ENCODE assay signal across 20 cellular contexts in the genomic region with DNA sequence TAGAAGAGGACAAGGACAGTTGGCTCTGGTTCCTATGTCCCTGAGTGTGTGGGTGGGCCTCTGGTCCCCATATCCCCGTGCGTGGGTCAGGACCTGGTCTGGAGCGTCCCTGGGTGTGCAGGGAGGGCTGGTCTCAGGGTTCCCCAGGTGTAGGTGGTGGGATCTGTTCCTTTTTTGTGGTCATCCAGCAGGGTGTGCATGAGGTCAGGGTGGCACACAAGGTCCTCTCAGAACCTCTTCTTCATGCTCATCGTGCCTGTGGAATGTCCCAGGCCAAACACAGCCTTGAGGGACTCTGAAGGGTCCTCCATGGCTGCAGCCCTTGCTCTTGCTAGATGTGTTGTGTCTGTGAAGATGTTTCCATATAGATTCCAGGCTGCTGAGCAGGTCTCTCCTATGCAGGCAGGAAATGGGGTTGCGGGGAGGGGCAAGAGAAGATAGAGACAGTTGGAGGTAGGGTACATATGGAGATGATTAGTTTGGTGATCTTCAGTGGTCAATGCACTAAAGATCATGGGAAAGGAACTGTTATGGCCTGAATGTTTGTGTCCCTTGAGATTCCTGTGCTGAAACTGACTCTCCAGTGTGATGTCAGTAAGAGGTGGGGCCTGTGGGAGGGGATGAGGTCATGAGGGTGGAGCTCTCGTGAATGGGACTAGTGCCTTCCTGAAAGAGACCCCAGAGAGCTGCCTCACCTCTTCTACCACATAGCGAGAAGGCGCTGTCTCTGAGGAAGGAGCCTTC. TPM values are rescaled to one million over a fixed set of nuclear protein-coding genes. Genes with fewer than 3 reads are reported as not detected.
DNase-seq lines count a peak whose midpoint lies in the region; ATAC-seq and TF ChIP-seq lines count a peak whose summit lies in the region.
"Had no signal": no experiment of that assay in that cellular context is flagged by ENCODE, and none has a peak within 500 bp of the region (broad histone marks: within the 10 kb centered on the region; RNA-seq: fewer than 3 reads in every experiment).

No MANE protein-coding gene starts in this region.

- POLR2A ChIA-PET in WTC11 (lab: Charles Lee) = no interaction called here

- CTCF ChIA-PET in WTC11 (lab: Charles Lee) = no interaction called here

- H3K27me3 ChIP-seq in WERI-Rb-1 (ENCODE audit: insufficient read depth, low read depth, severe bottlenecking) = no peaks in the 10 kb centered on the region
- H3K27me3 ChIP-seq: BE2C had no signal

- H3K36me3 Mint-ChIP-seq in WTC11 (no peaks in the 10 kb centered on the region), osteocyte (ENCODE audit: unreplicated experiment) (peaks cover 6% of the 10 kb centered on the region)
- H3K36me3 Mint-ChIP-seq: CD4-positive, CD25-positive, alpha-beta regulatory T cell had no signal

- H3K4me1 Mint-ChIP-seq in WTC11 (peaks cover 11% of the 10 kb centered on the region), osteocyte (ENCODE audit: unreplicated experiment) (peaks cover 24% of the 10 kb centered on the region)
- H3K4me1 Mint-ChIP-seq: CD4-positive, CD25-positive, alpha-beta regulatory T cell had no signal

- no peak overlapping the region for H3K27ac ChIP-seq in WERI-Rb-1
- H3K27ac ChIP-seq: 22Rv1, PC-9 had no signal

- no peaks in the 10 kb centered on the region; the same call in 1 of the 2 replicates for H3K9me3 Mint-ChIP-seq in WTC11
- H3K9me3 Mint-ChIP-seq in osteocyte (ENCODE audit: unreplicated experiment) = peaks cover 12% of the 10 kb centered on the region
- H3K9me3 Mint-ChIP-seq: CD4-positive, CD25-positive, alpha-beta regulatory T cell; GM23338 had no signal

- no peaks in the 10 kb centered on the region for H3K36me3 ChIP-seq in WERI-Rb-1
- H3K36me3 ChIP-seq: BE2C had no signal

- H3K4me3 ChIP-seq in AG10803 (ENCODE audit: low read length) (no peak overlapping the region), foreskin fibroblast (ENCODE audit: low read depth in 1 of 2, low read length in 2 of 2) (no peak overlapping the region), WERI-Rb-1 (ENCODE audit: low read depth, low read length) (no peak overlapping the region)
- H3K4me3 ChIP-seq: GM23338, PC-9 had no signal

- TF ChIP-seq CTCF in AG10803 (conservative IDR thresholded peaks at IDR 0.05; ENCODE audit: low read length) (no peak), WTC11 (IDR thresholded peaks at IDR 0.05) (no peak), foreskin fibroblast (IDR thresholded peaks at IDR 0.05; ENCODE audit: low read depth, low read length) (no peak), osteocyte (IDR thresholded peaks at IDR 0.05) (no peak), WERI-Rb-1 (IDR thresholded peaks at IDR 0.05; ENCODE audit: low read depth, low read length) (no peak)

- no peaks in the 10 kb centered on the region for H3K27me3 Mint-ChIP-seq in WTC11 (ENCODE audit: low read depth)
- H3K27me3 Mint-ChIP-seq in osteocyte (ENCODE audit: unreplicated experiment) = no peaks in the 10 kb centered on the region

- DNase-seq in AG10803 (ENCODE audit: low read depth) (peak; percentile 36), WTC11 (ENCODE audit: low spot score) (no peak), foreskin fibroblast (peak; percentile 14 to 30), osteocyte (ENCODE audit: extremely low spot score, unreplicated experiment) (peak; percentile 67), WERI-Rb-1 (no peak), activated gamma-delta T cell (lab: John Stamatoyannopoulos, UW) (no peak)
- no peak for DNase-seq in activated effector memory CD4-positive, alpha-beta T cell treated with Interleukin-2 at 50 U/mL for 16 hours
- DNase-seq: BE2C; CD4-positive, CD25-positive, alpha-beta regulatory T cell; COR-L47; DMS 273 treated with DMSO at 0.1 percent for 48 hours; NCI-H1417; NCI-H187 treated with DMSO at 0.1 percent for 48 hours; NCI-H345; NCI-H524 treated with DMSO at 0.1 percent for 48 hours; PC-9 had no signal

- ATAC-seq in WTC11 = peak; percentile 27; the same call in 1 of the 2 replicates
- no peak for ATAC-seq in GM21723 (IDR thresholded peaks at IDR 0.05; ENCODE audit: unreplicated experiment)
- ATAC-seq: GM23338, HCT116 had no signal

- H3K9me3 ChIP-seq in WERI-Rb-1 (ENCODE audit: severe bottlenecking) = no peaks in the 10 kb centered on the region
- H3K9me3 ChIP-seq: BE2C had no signal

- H3K4me3 Mint-ChIP-seq in WTC11 (no peak overlapping the region), osteocyte (ENCODE audit: unreplicated experiment) (no peak overlapping the region)
- H3K4me3 Mint-ChIP-seq: CD4-positive, CD25-positive, alpha-beta regulatory T cell; GM23338 had no signal

- H3K27ac Mint-ChIP-seq in WTC11 = no peak overlapping the region
- H3K27ac Mint-ChIP-seq in osteocyte (ENCODE audit: unreplicated experiment) = no peak overlapping the region
- H3K27ac Mint-ChIP-seq: CD4-positive, CD25-positive, alpha-beta regulatory T cell; GM23338 had no signal

TF ChIP-seq in WTC11, 78 proteins besides CTCF, POLR2A, EP300 and RAD21:
- TF ChIP-seq NR3C1 (CRISPR knock-in tag; conservative IDR thresholded peaks at IDR 0.05; ENCODE audit: low read depth) (no peak), EMX1 (CRISPR knock-in tag; IDR thresholded peaks at IDR 0.05) (no peak)
- TF ChIP-seq, protein P1, sequence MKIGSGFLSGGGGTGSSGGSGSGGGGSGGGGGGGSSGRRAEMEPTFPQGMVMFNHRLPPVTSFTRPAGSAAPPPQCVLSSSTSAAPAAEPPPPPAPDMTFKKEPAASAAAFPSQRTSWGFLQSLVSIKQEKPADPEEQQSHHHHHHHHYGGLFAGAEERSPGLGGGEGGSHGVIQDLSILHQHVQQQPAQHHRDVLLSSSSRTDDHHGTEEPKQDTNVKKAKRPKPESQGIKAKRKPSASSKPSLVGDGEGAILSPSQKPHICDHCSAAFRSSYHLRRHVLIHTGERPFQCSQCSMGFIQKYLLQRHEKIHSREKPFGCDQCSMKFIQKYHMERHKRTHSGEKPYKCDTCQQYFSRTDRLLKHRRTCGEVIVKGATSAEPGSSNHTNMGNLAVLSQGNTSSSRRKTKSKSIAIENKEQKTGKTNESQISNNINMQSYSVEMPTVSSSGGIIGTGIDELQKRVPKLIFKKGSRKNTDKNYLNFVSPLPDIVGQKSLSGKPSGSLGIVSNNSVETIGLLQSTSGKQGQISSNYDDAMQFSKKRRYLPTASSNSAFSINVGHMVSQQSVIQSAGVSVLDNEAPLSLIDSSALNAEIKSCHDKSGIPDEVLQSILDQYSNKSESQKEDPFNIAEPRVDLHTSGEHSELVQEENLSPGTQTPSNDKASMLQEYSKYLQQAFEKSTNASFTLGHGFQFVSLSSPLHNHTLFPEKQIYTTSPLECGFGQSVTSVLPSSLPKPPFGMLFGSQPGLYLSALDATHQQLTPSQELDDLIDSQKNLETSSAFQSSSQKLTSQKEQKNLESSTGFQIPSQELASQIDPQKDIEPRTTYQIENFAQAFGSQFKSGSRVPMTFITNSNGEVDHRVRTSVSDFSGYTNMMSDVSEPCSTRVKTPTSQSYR (CRISPR knock-in tag; IDR thresholded peaks at IDR 0.05) = no peak
- TF ChIP-seq, protein P2, sequence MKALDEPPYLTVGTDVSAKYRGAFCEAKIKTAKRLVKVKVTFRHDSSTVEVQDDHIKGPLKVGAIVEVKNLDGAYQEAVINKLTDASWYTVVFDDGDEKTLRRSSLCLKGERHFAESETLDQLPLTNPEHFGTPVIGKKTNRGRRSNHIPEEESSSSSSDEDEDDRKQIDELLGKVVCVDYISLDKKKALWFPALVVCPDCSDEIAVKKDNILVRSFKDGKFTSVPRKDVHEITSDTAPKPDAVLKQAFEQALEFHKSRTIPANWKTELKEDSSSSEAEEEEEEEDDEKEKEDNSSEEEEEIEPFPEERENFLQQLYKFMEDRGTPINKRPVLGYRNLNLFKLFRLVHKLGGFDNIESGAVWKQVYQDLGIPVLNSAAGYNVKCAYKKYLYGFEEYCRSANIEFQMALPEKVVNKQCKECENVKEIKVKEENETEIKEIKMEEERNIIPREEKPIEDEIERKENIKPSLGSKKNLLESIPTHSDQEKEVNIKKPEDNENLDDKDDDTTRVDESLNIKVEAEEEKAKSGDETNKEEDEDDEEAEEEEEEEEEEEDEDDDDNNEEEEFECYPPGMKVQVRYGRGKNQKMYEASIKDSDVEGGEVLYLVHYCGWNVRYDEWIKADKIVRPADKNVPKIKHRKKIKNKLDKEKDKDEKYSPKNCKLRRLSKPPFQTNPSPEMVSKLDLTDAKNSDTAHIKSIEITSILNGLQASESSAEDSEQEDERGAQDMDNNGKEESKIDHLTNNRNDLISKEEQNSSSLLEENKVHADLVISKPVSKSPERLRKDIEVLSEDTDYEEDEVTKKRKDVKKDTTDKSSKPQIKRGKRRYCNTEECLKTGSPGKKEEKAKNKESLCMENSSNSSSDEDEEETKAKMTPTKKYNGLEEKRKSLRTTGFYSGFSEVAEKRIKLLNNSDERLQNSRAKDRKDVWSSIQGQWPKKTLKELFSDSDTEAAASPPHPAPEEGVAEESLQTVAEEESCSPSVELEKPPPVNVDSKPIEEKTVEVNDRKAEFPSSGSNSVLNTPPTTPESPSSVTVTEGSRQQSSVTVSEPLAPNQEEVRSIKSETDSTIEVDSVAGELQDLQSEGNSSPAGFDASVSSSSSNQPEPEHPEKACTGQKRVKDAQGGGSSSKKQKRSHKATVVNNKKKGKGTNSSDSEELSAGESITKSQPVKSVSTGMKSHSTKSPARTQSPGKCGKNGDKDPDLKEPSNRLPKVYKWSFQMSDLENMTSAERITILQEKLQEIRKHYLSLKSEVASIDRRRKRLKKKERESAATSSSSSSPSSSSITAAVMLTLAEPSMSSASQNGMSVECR (CRISPR knock-in tag; IDR thresholded peaks at IDR 0.05; ENCODE audit: borderline replicate concordance) = no peak
- TF ChIP-seq, protein P3, sequence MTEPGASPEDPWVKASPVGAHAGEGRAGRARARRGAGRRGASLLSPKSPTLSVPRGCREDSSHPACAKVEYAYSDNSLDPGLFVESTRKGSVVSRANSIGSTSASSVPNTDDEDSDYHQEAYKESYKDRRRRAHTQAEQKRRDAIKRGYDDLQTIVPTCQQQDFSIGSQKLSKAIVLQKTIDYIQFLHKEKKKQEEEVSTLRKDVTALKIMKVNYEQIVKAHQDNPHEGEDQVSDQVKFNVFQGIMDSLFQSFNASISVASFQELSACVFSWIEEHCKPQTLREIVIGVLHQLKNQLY (CRISPR knock-in tag; IDR thresholded peaks at IDR 0.05) = no peak

RNA-seq across cellular contexts. Expression of a gene that starts 53.1 kb away (rescaled TPM):
- total RNA-seq in WTC11 (2021) (1.9 to 2.3 TPM (median 2.2 TPM) in 3 replicates), osteocyte (0.32 TPM in 1 of 2 replicates, not detected in the other)
- total RNA-seq: CD4-positive, CD25-positive, alpha-beta regulatory T cell had no signal

Comparison
In these comparisons a context has a peak if more than half of its experiments do, and no peak if none do; other contexts are left out.
1. DNase-seq: peak in AG10803 (single experiment), foreskin fibroblast (2 of 2) and osteocyte (single experiment); none in WTC11 (single experiment), activated effector memory CD4-positive, alpha-beta T cell treated with Interleukin-2 at 50 U/mL for 16 hours (single experiment), WERI-Rb-1 (single experiment) and activated gamma-delta T cell (single experiment).